ENCODE assay signal across 11 cellular contexts in the genomic region with DNA sequence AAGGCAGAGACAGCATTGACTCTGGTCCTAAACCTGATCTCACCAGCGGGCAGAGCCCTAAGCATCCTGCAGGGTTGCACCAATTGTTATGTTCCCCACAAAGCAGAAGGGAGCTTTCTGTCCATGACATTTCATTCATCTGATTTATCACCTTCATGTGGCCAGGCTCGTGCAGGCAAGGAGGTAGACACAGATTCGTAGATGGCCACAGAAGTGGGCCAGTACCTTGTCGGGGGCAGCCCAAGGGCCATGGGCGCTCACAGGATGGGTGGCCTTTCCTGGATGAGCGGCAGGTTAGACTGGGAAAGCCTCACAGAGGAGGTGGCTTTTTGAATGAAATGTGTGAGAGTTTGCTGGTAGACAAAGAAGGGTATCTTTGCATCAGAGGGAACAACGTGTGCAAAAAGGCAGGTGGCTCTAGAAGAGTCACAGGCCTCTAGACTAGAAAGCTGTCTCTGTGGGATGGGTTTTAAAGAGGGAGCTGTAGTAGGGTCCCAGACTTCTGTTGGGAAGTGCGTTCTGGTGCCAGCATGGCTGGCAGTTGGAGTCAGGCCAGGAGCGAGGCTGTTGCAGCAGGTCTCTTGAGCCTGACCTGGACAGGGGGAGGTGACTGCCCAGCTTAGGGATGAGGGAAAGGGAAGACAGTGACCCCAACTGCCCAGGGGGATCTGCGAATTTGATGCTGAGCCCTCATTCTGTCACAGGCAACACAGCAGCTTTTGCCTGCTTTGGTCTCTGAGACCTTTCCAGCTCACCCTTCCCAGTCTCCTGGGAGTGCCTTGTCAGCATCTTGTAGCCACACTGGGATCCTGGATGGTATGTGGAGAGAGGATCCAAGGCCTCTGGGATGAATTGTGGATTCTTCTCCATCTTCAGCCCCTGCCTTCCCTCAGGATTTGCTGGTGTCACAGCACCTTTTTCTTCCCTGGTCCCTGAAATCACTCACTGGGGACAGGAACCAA. TPM values are rescaled to one million over a fixed set of nuclear protein-coding genes. Genes with fewer than 3 reads are reported as not detected.
DNase-seq lines count a peak whose midpoint lies in the region; ATAC-seq and TF ChIP-seq lines count a peak whose summit lies in the region.
"Had no signal": no experiment of that assay in that cellular context is flagged by ENCODE, and none has a peak within 500 bp of the region (broad histone marks: within the 10 kb centered on the region; RNA-seq: fewer than 3 reads in every experiment).

No MANE protein-coding gene starts in this region.

- H4K8ac ChIP-seq in mesendoderm (ENCODE audit: low read depth, low read length), result no peak overlapping the region

- WGBS in HUES64, result 76% methylated on average over 10 of the region's 10 CpGs
- 88% methylated on average over 9 of the region's 10 CpGs for WGBS in mammary epithelial cell (ENCODE audit: low coverage, missing lambda C conversion rate)
- WGBS in mesendoderm (ENCODE audit: extremely low coverage, insufficient coverage, low lambda C conversion rate), result no CpG with 5 or more reads among the region's 10 CpGs
- WGBS in testis, 2 donors, result 66 to 71% methylated on average over 10 of the region's 10 CpGs
- 55 to 91% methylated on average over 2 to 4 of the region's 10 CpGs for WGBS in gastroesophageal sphincter (ENCODE audit: low coverage in 1 of 2), 2 donors

- no peak overlapping the region for H2BK120ac ChIP-seq in mesendoderm (ENCODE audit: low read depth, low read length)

- peaks cover 9% of the 10 kb centered on the region for H3K79me1 ChIP-seq in mesendoderm (ENCODE audit: low read length)

- H2BK15ac ChIP-seq in mesendoderm (replicated peaks; ENCODE audit: low read depth), result no peak overlapping the region

- dilution Hi-C loops in mammary epithelial cell (cut with HindIII; ENCODE audit: low sequenced_read_pairs), result no loop called here

- H2AFZ ChIP-seq in mammary epithelial cell (ENCODE audit: low read depth, low read length), result no peak overlapping the region

- POLR2A ChIA-PET in HEK293T (lab: Yijun Ruan, JAX), result no interaction called here

- H3K27ac ChIP-seq in HUES64 (ENCODE audit: low read depth, low read length), result no peak overlapping the region
- H3K27ac ChIP-seq in mammary epithelial cell (ENCODE audit: insufficient read depth, low read depth, low read length), result no peak overlapping the region
- H3K27ac ChIP-seq in mesendoderm (ENCODE audit: low read depth, low read length), result no peak overlapping the region
- H3K27ac ChIP-seq in testis, result peak overlapping the region; percentile 19 to 93
- H3K27ac ChIP-seq in gastroesophageal sphincter, result peak overlapping the region in 2 of 4 donors; percentile 8 to 34
- H3K27ac ChIP-seq: pancreas had no signal

- ATAC-seq in gastroesophageal sphincter, result no peak
- ATAC-seq: activated T-cell treated with anti-CD3 and anti-CD28 coated beads, Interleukin-2, amount 50 U/mL, for 72 hours; GM12878; pancreas had no signal

- no TSS peak for BruUV-seq in mammary epithelial cell (replicated peaks; lab: Mats Ljungman, UMichigan)

- intact Hi-C loops in mammary epithelial cell (cut with micrococcal nuclease) (loop anchor here (10.0 kb wide), 1 partner anchor 552 kb away; no protein-coding TSS in a partner anchor), testis (cut with DNase I; ENCODE audit: low total_unique reads) (no loop called here)

- DNase-seq in mammary epithelial cell, result no peak
- no peak for DNase-seq in mesendoderm
- no peak for DNase-seq in testis
- no peak for DNase-seq in hypothalamus (lab: John Stamatoyannopoulos, UW)
- DNase-seq in HEK293T (ENCODE audit: extremely low spot score), result no peak
- DNase-seq: activated CD4-positive, alpha-beta T cell treated with anti-CD3 and anti-CD28 coated beads, Interleukin-2, amount 10 ng/mL, durations not matched to agents 7 days and 5 days; activated T-cell treated with anti-CD3 and anti-CD28 coated beads, Interleukin-2, amount 50 U/mL, for 72 hours had no signal

- TF ChIP-seq CTCF in mammary epithelial cell (conservative IDR thresholded peaks at IDR 0.05 in 1 of 2, IDR thresholded peaks at IDR 0.05 in 1 of 2; ENCODE audit: extremely low read depth in 1 of 2, insufficient read depth in 1 of 2, low read depth in 1 of 2, low read length in 2 of 2) (no peak), testis (IDR thresholded peaks at IDR 0.05) (no peak), gastroesophageal sphincter (IDR thresholded peaks at IDR 0.05) (no peak)

- no peak overlapping the region for H2BK5ac ChIP-seq in mesendoderm (ENCODE audit: low read length)

- H3K4me1 ChIP-seq in HUES64 (ENCODE audit: insufficient read depth, low read length) (peaks cover 32% of the 10 kb centered on the region), mammary epithelial cell (ENCODE audit: insufficient read depth, low read length) (peaks cover 71% of the 10 kb centered on the region), mesendoderm (ENCODE audit: control insufficient read depth, low read depth, low read length) (peaks cover 37% of the 10 kb centered on the region), testis (peaks cover 28% of the 10 kb centered on the region), gastroesophageal sphincter (peaks cover 0 to 76% (median 5%) of the 10 kb centered on the region in 3 donors)

- H3K9ac ChIP-seq in HUES64 (ENCODE audit: low read depth, low read length), result no peak overlapping the region
- H3K9ac ChIP-seq in mammary epithelial cell (ENCODE audit: insufficient read depth, low read length), result no peak overlapping the region
- H3K9ac ChIP-seq in mesendoderm (ENCODE audit: low read length), result peak overlapping the region; percentile 95

- H4K5ac ChIP-seq in mesendoderm (ENCODE audit: low read length), result no peak overlapping the region

- H4K20me1 ChIP-seq in mammary epithelial cell (ENCODE audit: insufficient read depth, low read length), result peaks cover 7% of the 10 kb centered on the region

- H3K18ac ChIP-seq in mesendoderm (ENCODE audit: low read length), result peak overlapping the region; percentile 19

- no peak overlapping the region for H3K4ac ChIP-seq in mesendoderm (ENCODE audit: low read depth, low read length)

- in situ Hi-C loops in mammary epithelial cell (cut with MboI; ENCODE audit: low sequenced_read_pairs in 2 of 2), result no loop called here

- H3K9me3 ChIP-seq in HUES64 (ENCODE audit: insufficient read depth, low read depth, low read length), result peaks cover 6% of the 10 kb centered on the region
- H3K9me3 ChIP-seq in mammary epithelial cell (replicated peaks; ENCODE audit: insufficient read depth, low read length), result no peaks in the 10 kb centered on the region
- H3K9me3 ChIP-seq in testis, result no peaks in the 10 kb centered on the region
- no peaks in the 10 kb centered on the region for H3K9me3 ChIP-seq in gastroesophageal sphincter
- H3K9me3 ChIP-seq: pancreas had no signal

- H2AK5ac ChIP-seq in mesendoderm (ENCODE audit: low read length), result no peak overlapping the region

- H3K56ac ChIP-seq in mesendoderm (ENCODE audit: low read length), result peak overlapping the region; percentile 75

- TF ChIP-seq EP300 in gastroesophageal sphincter (IDR thresholded peaks at IDR 0.05), result no peak

- H3K79me2 ChIP-seq in mammary epithelial cell (ENCODE audit: insufficient read depth, low read length), result peaks cover 82% of the 10 kb centered on the region
- peaks cover 80% of the 10 kb centered on the region for H3K79me2 ChIP-seq in mesendoderm (ENCODE audit: control insufficient read depth, insufficient read depth, low read length)

- no peak overlapping the region for H3K23ac ChIP-seq in mesendoderm (ENCODE audit: low read length)

- CTCF ChIA-PET in mammary epithelial cell (lab: Charles Lee; ENCODE audit: low non-redundant PET) (no interaction called here), HEK293T (lab: Yijun Ruan, JAX) (interaction anchor here (1.2 kb wide), 1 partner anchor 52 kb away, joined by 3 read pairs; no protein-coding TSS in a partner anchor)

- H3K36me3 ChIP-seq in HUES64 (ENCODE audit: insufficient read depth, low read length) (no peaks in the 10 kb centered on the region), mammary epithelial cell (ENCODE audit: insufficient read depth, low read length) (peaks cover under 1% of the 10 kb centered on the region), mesendoderm (ENCODE audit: control insufficient read depth, insufficient read depth, low read length) (no peaks in the 10 kb centered on the region), testis (ENCODE audit: low read depth, missing control alignments) (no peaks in the 10 kb centered on the region), gastroesophageal sphincter (no peaks in the 10 kb centered on the region)
- H3K36me3 ChIP-seq: pancreas had no signal

- peak overlapping the region; percentile 94; the same call in 1 of the 2 replicates for H3K4me3 ChIP-seq in HUES64 (ENCODE audit: low read length)
- H3K4me3 ChIP-seq in mammary epithelial cell (replicated peaks in 1 of 3; ENCODE audit: insufficient read depth in 1 of 3, low read depth in 2 of 3, low read length in 3 of 3), result no peak overlapping the region
- H3K4me3 ChIP-seq in mesendoderm (ENCODE audit: low read length), result no peak overlapping the region
- H3K4me3 ChIP-seq in testis, result no peak overlapping the region
- peak overlapping the region in 1 of 2 donors; percentile 84 for H3K4me3 ChIP-seq in gastroesophageal sphincter
- H3K4me3 ChIP-seq: GM12878, pancreas had no signal

- H3K27me3 ChIP-seq in HUES64 (ENCODE audit: insufficient read depth, low read length) (no peaks in the 10 kb centered on the region), mammary epithelial cell (ENCODE audit: insufficient read depth, low read length) (no peaks in the 10 kb centered on the region), mesendoderm (ENCODE audit: insufficient read depth, low read length, poor library complexity) (no peaks in the 10 kb centered on the region), testis (no peaks in the 10 kb centered on the region), gastroesophageal sphincter (no peaks in the 10 kb centered on the region)
- H3K27me3 ChIP-seq: pancreas had no signal

- H3K4me2 ChIP-seq in mammary epithelial cell (ENCODE audit: insufficient read depth, low read depth, low read length), result peak overlapping the region; percentile 3
- H3K4me2 ChIP-seq in mesendoderm (ENCODE audit: low read length), result peak overlapping the region; percentile 5

- no peak for TF ChIP-seq POLR2A in testis (IDR thresholded peaks at IDR 0.05)
- no peak for TF ChIP-seq POLR2A in gastroesophageal sphincter (IDR thresholded peaks at IDR 0.05)

TF ChIP-seq in HEK293T, 16 proteins besides CTCF, POLR2A, EP300 and RAD21:
- TF ChIP-seq CTBP1 (IDR thresholded peaks at IDR 0.05; ENCODE audit: borderline replicate concordance) (no peak), FOXA1 (IDR thresholded peaks at IDR 0.05) (no peak)

RNA-seq across cellular contexts. Expression of gene TSKU, which starts 3.2 kb away (rescaled TPM):
- 30.2 TPM for polyA plus RNA-seq in HUES64 (2013, experiment 1 of 2)
- 30.3 TPM for polyA plus RNA-seq in HUES64 (2013, experiment 2 of 2)
- total RNA-seq in mammary epithelial cell, result 10 to 100 TPM; 41.3 to 49.6 TPM
- 51.9 TPM for polyA plus RNA-seq in mammary epithelial cell
- 57.2 TPM for polyA minus RNA-seq in mammary epithelial cell
- polyA plus RNA-seq in mesendoderm (2013, experiment 1 of 2), result 62.6 TPM
- 61.3 TPM for polyA plus RNA-seq in mesendoderm (2013, experiment 2 of 2)
- total RNA-seq in testis, result 10 to 100 TPM; 17.1 to 30.2 TPM
- polyA plus RNA-seq in testis (ENCODE audit: insufficient read depth, low read depth, low replicate concordance), result 25.9 TPM
- 10 to 100 TPM; 23.5 to 53.7 (median 38.2) TPM for total RNA-seq in gastroesophageal sphincter

Comparison
In these comparisons a context has a peak if more than half of its experiments do, and no peak if none do; other contexts are left out.
1. H3K27ac ChIP-seq: peak in testis (2 of 2); none in HUES64 (single experiment), mammary epithelial cell (single experiment) and mesendoderm (single experiment).